19 cellular contexts compared by ENCODE assay signal in genomic region chr12:48160807-48161206, GRCh38. TPM values are rescaled to one million over a fixed set of nuclear protein-coding genes. Genes with fewer than 3 reads are reported as not detected.
DNase-seq lines count a peak whose midpoint lies in the region; ATAC-seq and TF ChIP-seq lines count a peak whose summit lies in the region.
"Had no signal": no experiment of that assay in that cellular context is flagged by ENCODE, and none has a peak within 500 bp of the region (broad histone marks: within the 10 kb centered on the region; RNA-seq: fewer than 3 reads in every experiment).

No MANE protein-coding gene starts in this region.

- H3K4me1 ChIP-seq in GM23248 (ENCODE audit: insufficient read depth) (peaks cover 6% of the 10 kb centered on the region), gastroesophageal sphincter (peaks cover 0 to 15% (median 9%) of the 10 kb centered on the region in 3 donors)

- TF ChIP-seq CTCF in AG10803 (conservative IDR thresholded peaks at IDR 0.05; ENCODE audit: low read length) (no peak), fibroblast of pulmonary artery (IDR thresholded peaks at IDR 0.05; ENCODE audit: low read length, missing control alignments) (no peak), gastroesophageal sphincter (IDR thresholded peaks at IDR 0.05) (no peak), brain microvascular endothelial cell (IDR thresholded peaks at IDR 0.05; ENCODE audit: low read depth, low read length, missing control alignments) (no peak)

- peaks cover 15% of the 10 kb centered on the region for H3K79me2 ChIP-seq in GM23248 (ENCODE audit: insufficient read depth)

- no peaks in the 10 kb centered on the region for H3K27me3 ChIP-seq in GM23248 (replicated peaks; ENCODE audit: insufficient read depth)
- peaks cover 18% of the 10 kb centered on the region for H3K27me3 ChIP-seq in gastroesophageal sphincter
- H3K27me3 ChIP-seq in brain microvascular endothelial cell (replicated peaks): no peaks in the 10 kb centered on the region

- no peaks in the 10 kb centered on the region for H3F3A ChIP-seq in GM23248 (ENCODE audit: insufficient read depth)

- CTCF ChIA-PET in activated CD4-positive, alpha-beta T cell treated with anti-CD3 and anti-CD28 coated beads, Interleukin-2, amount 10 ng/mL, durations not matched to agents 7 days and 5 days (lab: Charles Lee): interaction anchor here (1.3 kb wide), 1 partner anchor 9 kb away, joined by 3 read pairs; no protein-coding TSS in a partner anchor

- no peaks in the 10 kb centered on the region for H3K9me2 ChIP-seq in GM23248 (ENCODE audit: insufficient read depth)

- H3K9me3 ChIP-seq in GM23248 (ENCODE audit: low read depth) (no peaks in the 10 kb centered on the region), gastroesophageal sphincter (no peaks in the 10 kb centered on the region)
- H3K9me3 ChIP-seq: thoracic aorta had no signal

- H4K20me1 ChIP-seq in GM23248 (ENCODE audit: insufficient read depth): no peaks in the 10 kb centered on the region

- no peak for TF ChIP-seq POLR2A in gastroesophageal sphincter (IDR thresholded peaks at IDR 0.05)

- no peak overlapping the region for H3K27ac Mint-ChIP-seq in activated CD4-positive, alpha-beta T cell treated with anti-CD3 and anti-CD28 coated beads, Interleukin-2, amount 10 ng/mL, durations not matched to agents 7 days and 5 days

- in situ Hi-C loops in GM23248 (cut with MboI): no loop called here
- in situ Hi-C loops in brain microvascular endothelial cell (cut with HindIII; ENCODE audit: low pct_ligation_motif_present, low sequenced_read_pairs): no loop called here

- no peak for TF ChIP-seq EP300 in gastroesophageal sphincter (IDR thresholded peaks at IDR 0.05)

- 52 to 62% methylated on average over 2 of the region's 2 CpGs for WGBS in GM23248 (ENCODE audit: low coverage in 1 of 2, low lambda C conversion rate in 2 of 2, missing lambda C conversion rate in 2 of 2), 2 experiments
- WGBS in gastroesophageal sphincter (ENCODE audit: low coverage in 1 of 2), 2 donors: 100% methylated on average over 1 of the region's 2 CpGs; no CpG with 5 or more reads in 1 of the 2 donors

- peaks cover 2% of the 10 kb centered on the region for H3K9me3 Mint-ChIP-seq in activated CD4-positive, alpha-beta T cell treated with anti-CD3 and anti-CD28 coated beads, Interleukin-2, amount 10 ng/mL, durations not matched to agents 7 days and 5 days
- H3K9me3 Mint-ChIP-seq: immature natural killer cell had no signal

- H3K4me3 ChIP-seq in AG10803 (ENCODE audit: low read length) (no peak overlapping the region), GM23248 (no peak overlapping the region), fibroblast of pulmonary artery (replicated peaks; ENCODE audit: low read depth, low read length) (no peak overlapping the region), gastroesophageal sphincter (no peak overlapping the region), brain microvascular endothelial cell (ENCODE audit: low read depth, low read length) (no peak overlapping the region)
- H3K4me3 ChIP-seq: thoracic aorta had no signal

- no peak for ATAC-seq in gastroesophageal sphincter

- H3K27ac ChIP-seq in GM23248 (no peak overlapping the region), gastroesophageal sphincter (no peak overlapping the region), brain microvascular endothelial cell (no peak overlapping the region)
- H3K27ac ChIP-seq: thoracic aorta had no signal

- H3K36me3 ChIP-seq in GM23248 (ENCODE audit: low read depth) (no peaks in the 10 kb centered on the region), gastroesophageal sphincter (no peaks in the 10 kb centered on the region), brain microvascular endothelial cell (replicated peaks) (no peaks in the 10 kb centered on the region)
- H3K36me3 ChIP-seq: thoracic aorta had no signal

- peaks cover 24% of the 10 kb centered on the region for H3K4me1 Mint-ChIP-seq in activated CD4-positive, alpha-beta T cell treated with anti-CD3 and anti-CD28 coated beads, Interleukin-2, amount 10 ng/mL, durations not matched to agents 7 days and 5 days

- no peak overlapping the region for H3K9ac ChIP-seq in GM23248

- DNase-seq in AG10803 (ENCODE audit: low read depth) (peak; percentile 30), GM23248 (peak; percentile 20), OCI-M1 (lab: John Stamatoyannopoulos, UW) (peak; percentile 96), fibroblast of pulmonary artery (ENCODE audit: low read depth) (peak; percentile 38), brain microvascular endothelial cell (no peak), ureter (ENCODE audit: low spot score) (no peak)
- no peak for DNase-seq in activated CD4-positive, alpha-beta T cell treated with anti-CD3 and anti-CD28 coated beads, Interleukin-2, amount 10 ng/mL, durations not matched to agents 7 days and 5 days
- DNase-seq: activated CD8-positive, alpha-beta memory T cell treated with anti-CD3 and anti-CD28 coated beads for 24 hours; activated gamma-delta T cell; DMS53; immature natural killer cell; stimulated activated CD4-positive, alpha-beta T cell treated with anti-CD3 and anti-CD28 coated beads, Interleukin-12 subunit alpha, Interleukin-12 subunit beta, amount 100 ng/mL, for 4 hours had no signal

- H3K4me3 Mint-ChIP-seq in activated CD4-positive, alpha-beta T cell treated with anti-CD3 and anti-CD28 coated beads, Interleukin-2, amount 10 ng/mL, durations not matched to agents 7 days and 5 days: no peak overlapping the region
- H3K4me3 Mint-ChIP-seq: immature natural killer cell had no signal

- H3K4me2 ChIP-seq in GM23248 (ENCODE audit: unreplicated experiment): no peak overlapping the region

- POLR2A ChIA-PET in activated CD4-positive, alpha-beta T cell treated with anti-CD3 and anti-CD28 coated beads, Interleukin-2, amount 10 ng/mL, durations not matched to agents 7 days and 5 days (lab: Charles Lee): no interaction called here

- peaks cover 11% of the 10 kb centered on the region for H3K27me3 Mint-ChIP-seq in activated CD4-positive, alpha-beta T cell treated with anti-CD3 and anti-CD28 coated beads, Interleukin-2, amount 10 ng/mL, durations not matched to agents 7 days and 5 days

- no peak overlapping the region for H2AFZ ChIP-seq in GM23248

- H3K36me3 Mint-ChIP-seq in activated CD4-positive, alpha-beta T cell treated with anti-CD3 and anti-CD28 coated beads, Interleukin-2, amount 10 ng/mL, durations not matched to agents 7 days and 5 days (ENCODE audit: low read depth): peaks cover 2% of the 10 kb centered on the region
- H3K36me3 Mint-ChIP-seq: immature natural killer cell had no signal

RNA-seq across cellular contexts. Expression of gene ASB8, which starts 3.5 kb away (rescaled TPM):
- 27.3 and 41.5 TPM in 2 replicates for total RNA-seq in GM23248 (2014; rRNA removed; shearing (Covaris generic))
- 23.3 and 31.2 TPM in 2 replicates for polyA plus RNA-seq in GM23248 (2016; fragmentation: Nextera tagmentation; extraction: Ambion mirVana)
- 10 to 100 TPM; 37.2 to 41.6 (median 39.1) TPM for total RNA-seq in gastroesophageal sphincter
- total RNA-seq in activated CD4-positive, alpha-beta T cell treated with anti-CD3 and anti-CD28 coated beads, Interleukin-2, amount 10 ng/mL, durations not matched to agents 7 days and 5 days: 10 to 100 TPM; 44.7 to 46.4 TPM
- 51.1 TPM for total RNA-seq in ureter

RNA-seq across cellular contexts. Expression of gene CCDC184, which starts 22.6 kb away (rescaled TPM):
- 1.0 and 1.7 TPM in 2 replicates for total RNA-seq in GM23248 (2014; rRNA removed; shearing (Covaris generic))
- 2.0 and 2.2 TPM in 2 replicates for polyA plus RNA-seq in GM23248 (2016; fragmentation: Nextera tagmentation; extraction: Ambion mirVana)
- total RNA-seq in gastroesophageal sphincter (1 to 10 TPM in 1 of 4 donors, under 1 TPM in 2, not detected in 1; 0.13 to 2.5 (median 0.39) TPM), ureter (5.6 TPM)
- total RNA-seq in activated CD4-positive, alpha-beta T cell treated with anti-CD3 and anti-CD28 coated beads, Interleukin-2, amount 10 ng/mL, durations not matched to agents 7 days and 5 days: under 1 TPM; 0.17 to 0.22 TPM

RNA-seq across cellular contexts. Expression of gene PFKM, which starts 41.6 kb away (rescaled TPM):
- total RNA-seq in GM23248 (2014; rRNA removed; shearing (Covaris generic)): 35.8 and 41.1 TPM in 2 replicates
- 27.6 and 28.8 TPM in 2 replicates for polyA plus RNA-seq in GM23248 (2016; fragmentation: Nextera tagmentation; extraction: Ambion mirVana)
- total RNA-seq in gastroesophageal sphincter (100 to 1,000 TPM in 1 of 4 donors, 10 to 100 TPM in 3; 64.5 to 105 (median 71.0) TPM), ureter (55.1 TPM)
- total RNA-seq in activated CD4-positive, alpha-beta T cell treated with anti-CD3 and anti-CD28 coated beads, Interleukin-2, amount 10 ng/mL, durations not matched to agents 7 days and 5 days: 10 to 100 TPM; 16.0 to 19.5 TPM

RNA-seq across cellular contexts. Expression of gene OR10AD1, which starts 42.3 kb away (rescaled TPM):
- total RNA-seq in GM23248 (2014; rRNA removed; shearing (Covaris generic)): not detected in 2 replicates
- polyA plus RNA-seq in GM23248 (2016; fragmentation: Nextera tagmentation; extraction: Ambion mirVana): not detected in 2 replicates
- total RNA-seq in gastroesophageal sphincter: not detected
- total RNA-seq in activated CD4-positive, alpha-beta T cell treated with anti-CD3 and anti-CD28 coated beads, Interleukin-2, amount 10 ng/mL, durations not matched to agents 7 days and 5 days: not detected
- not detected for total RNA-seq in ureter
- total RNA-seq: frontal cortex, HT1080, mononuclear cell, NCI-H460, osteocyte, thoracic aorta had no signal
- polyA plus RNA-seq: immature natural killer cell had no signal

RNA-seq across cellular contexts. Expression of gene SENP1, which starts 54.9 kb away (rescaled TPM):
- total RNA-seq in GM23248 (2014; rRNA removed; shearing (Covaris generic)): 15.3 and 28.6 TPM in 2 replicates
- 6.1 and 6.7 TPM in 2 replicates for polyA plus RNA-seq in GM23248 (2016; fragmentation: Nextera tagmentation; extraction: Ambion mirVana)
- 10 to 100 TPM; 17.3 to 23.8 (median 20.7) TPM for total RNA-seq in gastroesophageal sphincter
- 10 to 100 TPM; 37.2 to 48.0 TPM for total RNA-seq in activated CD4-positive, alpha-beta T cell treated with anti-CD3 and anti-CD28 coated beads, Interleukin-2, amount 10 ng/mL, durations not matched to agents 7 days and 5 days
- 32.3 TPM for total RNA-seq in ureter

Comparison
In these comparisons a context has a peak if more than half of its experiments do, and no peak if none do; other contexts are left out.
1. DNase-seq: peak in AG10803 (single experiment), GM23248 (single experiment), OCI-M1 (single experiment) and fibroblast of pulmonary artery (single experiment); none in brain microvascular endothelial cell (single experiment), activated CD4-positive, alpha-beta T cell treated with anti-CD3 and anti-CD28 coated beads, Interleukin-2, amount 10 ng/mL, durations not matched to agents 7 days and 5 days (single experiment) and ureter (single experiment).